7 cellular contexts compared by ENCODE assay signal in the genomic region with DNA sequence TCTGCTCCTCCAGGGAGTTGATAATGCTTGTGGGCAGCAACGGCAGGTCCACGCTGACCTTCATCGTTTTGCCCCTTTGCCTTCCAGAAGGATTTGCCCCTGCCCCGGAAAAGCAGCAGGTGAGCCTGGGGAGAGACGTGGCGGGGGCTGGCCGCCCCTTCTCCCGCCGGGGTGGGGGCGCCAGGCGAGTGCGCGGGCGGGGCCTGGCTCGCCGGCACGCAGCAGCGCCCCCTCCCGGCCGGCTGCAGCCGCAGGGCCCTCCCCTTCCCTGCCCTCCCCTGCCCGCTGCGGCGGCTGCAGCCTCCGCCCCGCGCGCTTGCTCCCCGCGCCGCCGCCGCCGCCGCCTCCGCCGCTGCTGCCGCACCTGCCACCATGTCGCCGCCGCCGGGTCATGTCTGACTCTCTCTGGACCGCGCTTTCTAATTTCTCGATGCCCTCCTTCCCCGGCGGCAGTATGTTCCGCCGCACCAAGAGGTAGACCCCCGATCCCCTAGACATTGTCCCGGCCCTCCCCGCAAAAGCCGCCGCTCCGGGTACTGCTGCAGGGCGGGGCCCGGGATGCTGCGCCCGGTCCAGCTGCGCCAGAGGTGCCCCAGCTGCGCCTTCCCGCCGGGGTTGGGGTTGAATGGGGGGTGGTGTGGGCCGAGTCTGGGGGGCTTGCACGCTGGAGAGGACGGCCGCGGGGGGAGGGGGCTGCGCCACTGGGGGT. TPM values are rescaled to one million over a fixed set of nuclear protein-coding genes. Genes with fewer than 3 reads are reported as not detected.
A peak's percentile ranks its signal among the peaks of the same experiment; 100 is the strongest.
DNase-seq lines count a peak whose midpoint lies in the region; ATAC-seq and TF ChIP-seq lines count a peak whose summit lies in the region.

A gene (plus strand): TSS at position 334 of the 709 bp plus-strand sequence. CDS start 58 bp downstream, at position 392.

- H3K27me3 ChIP-seq in tibial artery = peaks cover 15 to 100% of the 10 kb centered on the region in 2 donors

- H3K9me3 ChIP-seq in tibial artery = no peaks in the 10 kb centered on the region

- ATAC-seq in HG02852 (IDR thresholded peaks at IDR 0.05; ENCODE audit: unreplicated experiment) = no peak

- H3K4me1 ChIP-seq in tibial artery = peaks cover 0 to 44% (median 30%) of the 10 kb centered on the region in 4 donors

- H3K27ac ChIP-seq in coronary artery (no peak within 1 kb of the TSS), tibial artery (no peak within 1 kb of the TSS)

- intact Hi-C loops in tibial artery (cut with DNase I; ENCODE audit: low total_unique reads) = no loop called here

- TF ChIP-seq CTCF in GM12865 (IDR thresholded peaks at IDR 0.05; ENCODE audit: insufficient read depth, low read depth, low read length, missing control alignments) = peak; percentile 47
- no peak for TF ChIP-seq CTCF in coronary artery (IDR thresholded peaks at IDR 0.05)
- peak in 1 of 2 experiments; percentile 18 for TF ChIP-seq CTCF in tibial artery (IDR thresholded peaks at IDR 0.05)

- no peaks in the 10 kb centered on the region for H3K36me3 ChIP-seq in tibial artery

- H3K4me3 ChIP-seq in GM12865 (ENCODE audit: low read depth, low read length) (no peak within 1 kb of the TSS), coronary artery (peak within 1 kb of the TSS; percentile 54), tibial artery (peak within 1 kb of the TSS; percentile 13 to 36)

- DNase-seq in GM12865 (ENCODE audit: low read depth) (peak; percentile 39), NCI-H1092 (lab: John Stamatoyannopoulos, UW) (peak; percentile 68), UCSD-AML1 (lab: John Stamatoyannopoulos, UW; ENCODE audit: unreplicated experiment) (peak; percentile 58), coronary artery (ENCODE audit: low spot score) (no peak), lung microvascular endothelial cell (ENCODE audit: low read depth in 2 of 2) (peak; percentile 22 to 57), tibial artery (no peak)

RNA-seq across cellular contexts. Expression of the gene that starts here (rescaled TPM):
- total RNA-seq in lung microvascular endothelial cell = 0.44 and 0.60 TPM in 2 replicates

Comparison
In these comparisons a context has a peak if more than half of its experiments do, and no peak if none do; other contexts are left out.
1. Peak in DNase-seq in lung microvascular endothelial cell; RNA of the gene not detected or under 1 TPM.
2. DNase-seq: peak in GM12865 (single experiment), NCI-H1092 (single experiment) and UCSD-AML1 (single experiment); none in coronary artery (single experiment) and tibial artery (0 of 2).